In genomic region chr19:33300016-33300981, GRCh38 we compare ENCODE assay signal across 8 cellular contexts. TPM values are rescaled to one million over a fixed set of nuclear protein-coding genes. Genes with fewer than 3 reads are reported as not detected.
DNase-seq lines count a peak whose midpoint lies in the region; ATAC-seq, FAIRE-seq and TF ChIP-seq lines count a peak whose summit lies in the region.
"Had no signal": no experiment of that assay in that cellular context is flagged by ENCODE, and none has a peak within 500 bp of the region (broad histone marks: within the 10 kb centered on the region; RNA-seq: fewer than 3 reads in every experiment).

No MANE protein-coding gene starts in this region.

- H3K4me1 ChIP-seq in thoracic aorta (ENCODE audit: control insufficient read depth in 1 of 2, low read depth in 2 of 2): peaks cover 4 to 32% of the 10 kb centered on the region in 2 donors

- H3K36me3 ChIP-seq in bronchial epithelial cell (ENCODE audit: control insufficient read depth, insufficient read depth, low read length) (peaks cover 2% of the 10 kb centered on the region), thoracic aorta (no peaks in the 10 kb centered on the region)

- no peak for TF ChIP-seq CTCF in bronchial epithelial cell (IDR thresholded peaks at IDR 0.05; ENCODE audit: insufficient read depth, low read length, severe bottlenecking)
- no peak for TF ChIP-seq CTCF in thoracic aorta (IDR thresholded peaks at IDR 0.05)

- ATAC-seq in thoracic aorta (ENCODE audit: insufficient number of reproducible peaks, low FRiP score, low read depth) (no peak), GM18511 (IDR thresholded peaks at IDR 0.05; ENCODE audit: unreplicated experiment) (no peak)

- H3K4me3 ChIP-seq in bronchial epithelial cell (ENCODE audit: low read depth, low read length) (peak overlapping the region; percentile 61), thoracic aorta (peak overlapping the region; percentile 95)

- H3K27me3 ChIP-seq in bronchial epithelial cell (ENCODE audit: control insufficient read depth, insufficient read depth, low read length) (no peaks in the 10 kb centered on the region), thoracic aorta (replicated peaks; ENCODE audit: insufficient read depth) (no peaks in the 10 kb centered on the region)

- peak; percentile 35 for DNase-seq in KBM-7
- no peak for DNase-seq in bronchial epithelial cell (ENCODE audit: low read depth)
- peak; percentile 87 for DNase-seq in mesenteric fat pad (ENCODE audit: low spot score)
- DNase-seq in thoracic aorta (ENCODE audit: low spot score): no peak
- no peak for DNase-seq in SKM-1 (lab: John Stamatoyannopoulos, UW; ENCODE audit: unreplicated experiment)
- DNase-seq in DMS153 (lab: John Stamatoyannopoulos, UW): no peak
- DNase-seq: NCI-H1105 had no signal

- no peak for FAIRE-seq in bronchial epithelial cell (lab: Jason Lieb, UNC)

- no peaks in the 10 kb centered on the region for H3K9me3 ChIP-seq in thoracic aorta

- no peak overlapping the region for H3K27ac ChIP-seq in thoracic aorta

- in situ Hi-C loops in KBM-7 (cut with MboI; ENCODE audit: low pct_unique_long_range_greater_than_20kb, low sequenced_read_pairs): no loop called here

RNA-seq across cellular contexts. Expression of gene CEBPA, which starts 2.0 kb away (rescaled TPM):
- total RNA-seq in bronchial epithelial cell: 10.8 and 17.4 TPM in 2 replicates
- 263 TPM for total RNA-seq in mesenteric fat pad
- 1 to 10 TPM; 4.7 to 4.9 TPM for total RNA-seq in thoracic aorta

Comparison
In these comparisons a context has a peak if more than half of its experiments do, and no peak if none do; other contexts are left out.
1. DNase-seq: peak in KBM-7 (single experiment) and mesenteric fat pad (single experiment); none in bronchial epithelial cell (single experiment), thoracic aorta (single experiment), SKM-1 (single experiment) and DMS153 (single experiment).
2. RNA of gene CEBPA, which starts 2.0 kb away (total RNA-seq): 263 TPM in mesenteric fat pad (single experiment); 10.8 to 17.4 TPM in bronchial epithelial cell and 4.7 to 4.9 TPM in thoracic aorta; every median in the first group is over 10 times any median in the second.